ENCODE assay signal across 8 cellular contexts in genomic region chr14:53613404-53614253, GRCh38.
DNase-seq lines count a peak whose midpoint lies in the region; ATAC-seq and TF ChIP-seq lines count a peak whose summit lies in the region.

No MANE protein-coding gene starts in this region.

- TF ChIP-seq CTCF in Panc1 (IDR thresholded peaks at IDR 0.05), result no peak

- CTCF ChIA-PET in Panc1 (lab: Charles Lee), result interaction anchor here (0.6 kb wide), 1 partner anchor 987 kb away, joined by 3 read pairs; no protein-coding TSS in a partner anchor

- peak; percentile 82 for DNase-seq in COLO668 (lab: John Stamatoyannopoulos, UW; ENCODE audit: unreplicated experiment)
- peak; percentile 69 for DNase-seq in Panc1 (ENCODE audit: low read depth, low spot score)
- peak; percentile 92 for DNase-seq in kidney tubule cell (ENCODE audit: low spot score)
- DNase-seq in foreskin melanocyte, result no peak
- no peak for DNase-seq in NCI-H2227 (lab: John Stamatoyannopoulos, UW; ENCODE audit: unreplicated experiment)
- no peak for DNase-seq in activated naive CD4-positive, alpha-beta T cell (lab: John Stamatoyannopoulos, UW)

- in situ Hi-C loops in Panc1 (cut with HindIII; ENCODE audit: low pct_unique_long_range_greater_than_20kb, low sequenced_read_pairs), result no loop called here

- intact Hi-C loops in Panc1 (cut with micrococcal nuclease; ENCODE audit: unreplicated experiment), result no loop called here

- ATAC-seq in GM19372 (IDR thresholded peaks at IDR 0.05; ENCODE audit: low read depth, unreplicated experiment) (peak; percentile 96), HG03280 (IDR thresholded peaks at IDR 0.05; ENCODE audit: unreplicated experiment) (peak; percentile 95), Panc1 (peak; percentile 93)

- peaks cover 5% of the 10 kb centered on the region for H3K4me1 ChIP-seq in Panc1 (ENCODE audit: control insufficient read depth, insufficient read depth, low read length)

- BruUV-seq in Panc1 (replicated peaks; lab: Mats Ljungman, UMichigan), result no TSS peak

- POLR2A ChIA-PET in Panc1 (lab: Charles Lee), result no interaction called here

- H3K4me3 ChIP-seq in Panc1 (ENCODE audit: low read depth in 2 of 2, low read length in 2 of 2), result peak overlapping the region in 1 of 2 experiments; percentile 27; a peak in 2 of 4 replicates

- H3K9me3 ChIP-seq in Panc1 (ENCODE audit: control insufficient read depth, insufficient read depth, low read depth, low read length), result no peaks in the 10 kb centered on the region

- no peaks in the 10 kb centered on the region for H3K27me3 ChIP-seq in Panc1 (ENCODE audit: control insufficient read depth, insufficient read depth, low read length)

- no peaks in the 10 kb centered on the region for H3K36me3 ChIP-seq in Panc1 (ENCODE audit: control insufficient read depth, insufficient read depth, low read length)

- no peak overlapping the region for H3K27ac ChIP-seq in Panc1 (ENCODE audit: low read length)

Comparison
In these comparisons a context has a peak if more than half of its experiments do, and no peak if none do; other contexts are left out.
1. DNase-seq: peak in COLO668 (single experiment), Panc1 (single experiment) and kidney tubule cell (single experiment); none in foreskin melanocyte (single experiment), NCI-H2227 (single experiment) and activated naive CD4-positive, alpha-beta T cell (0 of 4).
2. Peak in every context shown above with its lines, with median percentiles within 50 percentile points of each other: ATAC-seq.